In genomic region chr2:108287169-108287568, GRCh38 we compare ENCODE assay signal across 19 cellular contexts. TPM values are rescaled to one million over a fixed set of nuclear protein-coding genes. Genes with fewer than 3 reads are reported as not detected.
"Had no signal": no experiment of that assay in that cellular context is flagged by ENCODE, and none has a peak within 500 bp of the region (broad histone marks: within the 10 kb centered on the region; RNA-seq: fewer than 3 reads in every experiment).

No MANE protein-coding gene starts in this region.

- H3K27me3 ChIP-seq: gastroesophageal sphincter, ovary, upper lobe of right lung had no signal

- DNase-seq: activated CD4-positive, alpha-beta memory T cell treated with anti-CD3 and anti-CD28 coated beads, Interleukin-2, amount 10 ng/mL, durations not matched to agents 7 days and 5 days; activated CD4-positive, alpha-beta T cell treated with anti-CD3 and anti-CD28 coated beads for 4 hours; activated effector memory CD4-positive, alpha-beta T cell treated with anti-CD3 and anti-CD28 coated beads, Interleukin-2, amount 50 U/mL, for 16 hours; activated T-cell treated with anti-CD3 and anti-CD28 coated beads, Interleukin-2, amount 50 U/mL, for 4 hours; amniotic stem cell; hippocampal formation; left ventricle myocardium inferior; mesendoderm; ovary; stimulated activated CD4-positive, alpha-beta T cell treated with anti-CD3 and anti-CD28 coated beads, Interleukin-1b, Interleukin-23, amount 100 ng/mL, for 48 hours; upper lobe of right lung had no signal

- H3K27ac ChIP-seq: gastroesophageal sphincter, left ventricle myocardium inferior, ovary, thoracic aorta, upper lobe of right lung had no signal

- H3K4me3 Mint-ChIP-seq: activated CD4-positive, alpha-beta memory T cell treated with anti-CD3 and anti-CD28 coated beads, Interleukin-2, amount 10 ng/mL, durations not matched to agents 7 days and 5 days; activated T-cell treated with anti-CD3 and anti-CD28 coated beads, Interleukin-2, amount 50 U/mL, for 4 hours; neural crest cell had no signal

- ATAC-seq: activated naive CD4-positive, alpha-beta T cell treated with anti-CD3 and anti-CD28 coated beads, Interleukin-2, amount 50 U/mL, for 72 hours; activated T-cell treated with anti-CD3 and anti-CD28 coated beads, Interleukin-2, amount 50 U/mL, for 4 hours; gastroesophageal sphincter; upper lobe of right lung had no signal

- H3K9me3 ChIP-seq: ovary, thoracic aorta, upper lobe of right lung had no signal

- H3K36me3 ChIP-seq: gastroesophageal sphincter, left ventricle myocardium inferior, ovary, thoracic aorta, upper lobe of right lung had no signal

- H3K4me1 ChIP-seq: gastroesophageal sphincter, left ventricle myocardium inferior, upper lobe of right lung had no signal

- H3K9me3 Mint-ChIP-seq: activated T-cell treated with anti-CD3 and anti-CD28 coated beads, Interleukin-2, amount 50 U/mL, for 4 hours had no signal

- H3K4me1 Mint-ChIP-seq: activated CD4-positive, alpha-beta memory T cell treated with anti-CD3 and anti-CD28 coated beads, Interleukin-2, amount 10 ng/mL, durations not matched to agents 7 days and 5 days had no signal

- H3K36me3 Mint-ChIP-seq: activated naive CD4-positive, alpha-beta T cell treated with anti-CD3 and anti-CD28 coated beads, Interleukin-2, amount 50 U/mL, for 72 hours had no signal

- H3K4me3 ChIP-seq: gastroesophageal sphincter, left ventricle myocardium inferior, ovary, thoracic aorta, upper lobe of right lung had no signal

- H3K27ac Mint-ChIP-seq: activated CD4-positive, alpha-beta memory T cell treated with anti-CD3 and anti-CD28 coated beads, Interleukin-2, amount 10 ng/mL, durations not matched to agents 7 days and 5 days; activated naive CD4-positive, alpha-beta T cell treated with anti-CD3 and anti-CD28 coated beads, Interleukin-2, amount 50 U/mL, for 72 hours had no signal

RNA-seq across cellular contexts. Expression of gene SULT1C2, which starts 1.5 kb away (rescaled TPM):
- total RNA-seq: activated CD4-positive, alpha-beta memory T cell treated with anti-CD3 and anti-CD28 coated beads, Interleukin-2, amount 10 ng/mL, durations not matched to agents 7 days and 5 days; activated naive CD4-positive, alpha-beta T cell treated with anti-CD3 and anti-CD28 coated beads, Interleukin-2, amount 50 U/mL, for 72 hours; activated T-cell treated with anti-CD3 and anti-CD28 coated beads, Interleukin-2, amount 50 U/mL, for 4 hours; pulmonary artery endothelial cell; T-helper 1 cell treated with Interleukin-12 subunit alpha and Interleukin-12 subunit beta and Interleukin-4 antibody, amounts not matched to agents 30 ng/mL and 1 ng/mL, for 36 hours had no signal
- polyA plus RNA-seq: keratinocyte had no signal

RNA-seq across cellular contexts. Expression of gene SULT1C3, which starts 47.4 kb away (rescaled TPM):
- total RNA-seq: activated CD4-positive, alpha-beta memory T cell treated with anti-CD3 and anti-CD28 coated beads, Interleukin-2, amount 10 ng/mL, durations not matched to agents 7 days and 5 days; activated naive CD4-positive, alpha-beta T cell treated with anti-CD3 and anti-CD28 coated beads, Interleukin-2, amount 50 U/mL, for 72 hours; activated T-cell treated with anti-CD3 and anti-CD28 coated beads, Interleukin-2, amount 50 U/mL, for 4 hours; cardiac septum; gastroesophageal sphincter; left ventricle myocardium inferior; neural crest cell; ovary; pulmonary artery endothelial cell; T-helper 1 cell treated with Interleukin-12 subunit alpha and Interleukin-12 subunit beta and Interleukin-4 antibody, amounts not matched to agents 30 ng/mL and 1 ng/mL, for 36 hours; thoracic aorta; upper lobe of right lung had no signal
- polyA plus RNA-seq: keratinocyte, ovary had no signal
